In the genomic region with DNA sequence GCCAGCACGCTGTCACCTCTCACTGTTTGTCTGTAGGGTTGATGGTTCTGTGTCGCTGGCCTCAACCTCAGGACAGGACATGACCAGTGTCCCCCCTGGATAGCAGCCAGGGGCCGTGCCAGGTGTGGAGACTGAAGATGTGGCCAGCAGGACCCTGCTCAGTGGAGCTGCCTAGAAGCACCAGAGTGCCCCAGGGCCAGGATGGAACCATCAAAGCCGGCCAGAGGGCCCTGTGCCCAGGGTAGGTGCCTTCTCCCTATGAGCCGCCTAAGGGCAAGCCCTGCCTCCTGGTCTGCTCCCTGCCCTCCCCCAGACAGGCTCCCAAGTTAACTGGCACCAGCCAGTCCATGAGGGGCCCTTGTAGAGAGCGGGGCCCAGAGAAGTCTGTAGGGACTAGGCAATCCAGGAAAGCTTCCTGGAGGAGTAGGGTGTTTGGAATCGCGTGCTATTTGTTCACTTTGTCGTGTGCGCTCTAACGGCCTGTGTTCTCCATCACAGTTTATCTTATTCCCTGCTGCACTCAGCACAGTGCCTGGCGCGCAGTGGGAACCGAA, we compare ENCODE assay signal across 8 cellular contexts. TPM values are rescaled to one million over a fixed set of nuclear protein-coding genes. Genes with fewer than 3 reads are reported as not detected.
DNase-seq lines count a peak whose midpoint lies in the region; ATAC-seq and TF ChIP-seq lines count a peak whose summit lies in the region.

No MANE protein-coding gene starts in this region.

- peaks cover 28% of the 10 kb centered on the region for H3K36me3 ChIP-seq in BE2C
- peaks cover 28% of the 10 kb centered on the region for H3K36me3 ChIP-seq in HUES48 (ENCODE audit: control insufficient read depth, insufficient read depth, low read length)
- peaks cover 8 to 26% (median 10%) of the 10 kb centered on the region in 3 experiments for H3K36me3 ChIP-seq in naive thymus-derived CD4-positive, alpha-beta T cell (ENCODE audit: control insufficient read depth in 2 of 3, insufficient read depth in 3 of 3, low read length in 3 of 3)

- H3K9me3 Mint-ChIP-seq in naive thymus-derived CD4-positive, alpha-beta T cell = peaks cover 0 to 3% (median 0%) of the 10 kb centered on the region in 11 donors

- H3K4me1 ChIP-seq in BE2C (no peaks in the 10 kb centered on the region), HUES48 (ENCODE audit: control insufficient read depth, insufficient read depth, low read length) (peaks cover 18% of the 10 kb centered on the region)
- H3K4me1 ChIP-seq in naive thymus-derived CD4-positive, alpha-beta T cell (ENCODE audit: control insufficient read depth in 2 of 2, insufficient read depth in 2 of 2, low read length in 2 of 2) = peaks cover 21 to 36% of the 10 kb centered on the region in 2 donors

- H3K27ac Mint-ChIP-seq in naive thymus-derived CD4-positive, alpha-beta T cell = peak overlapping the region in 8 of 9 donors; percentile 44 to 95 (median 86)

- POLR2A ChIA-PET in naive thymus-derived CD4-positive, alpha-beta T cell (lab: Charles Lee) = interaction anchor here (0.6 to 3.4 kb wide), 4 partner anchors 12 to 32 kb away, joined by 3 to 38 read pairs (median 4); a partner anchor contains a TSS

- H3K9me3 ChIP-seq in BE2C = no peaks in the 10 kb centered on the region
- H3K9me3 ChIP-seq in HUES48 (ENCODE audit: control insufficient read depth, insufficient read depth, low read length) = no peaks in the 10 kb centered on the region
- no peaks in the 10 kb centered on the region for H3K9me3 ChIP-seq in naive thymus-derived CD4-positive, alpha-beta T cell (ENCODE audit: control insufficient read depth in 2 of 3, low read length in 3 of 3)

- no peak overlapping the region for H3K9ac ChIP-seq in HUES48 (ENCODE audit: low read depth, low read length)

- peak overlapping the region; percentile 86 for H3K4me3 ChIP-seq in BE2C (ENCODE audit: low read depth, low read length)
- H3K4me3 ChIP-seq in HUES48 (ENCODE audit: low read depth, low read length) = peak overlapping the region; percentile 87
- H3K4me3 ChIP-seq in naive thymus-derived CD4-positive, alpha-beta T cell (ENCODE audit: low read length) = peak overlapping the region; percentile 86

- no peak for TF ChIP-seq CTCF in BE2C (IDR thresholded peaks at IDR 0.05; ENCODE audit: low read depth, low read length)

- H3K4me3 Mint-ChIP-seq in naive thymus-derived CD4-positive, alpha-beta T cell = peak overlapping the region; percentile 75 to 97 (median 91)

- peaks cover 0 to 2% (median 0%) of the 10 kb centered on the region in 5 donors for H3K27me3 Mint-ChIP-seq in naive thymus-derived CD4-positive, alpha-beta T cell

- H3K4me1 Mint-ChIP-seq in naive thymus-derived CD4-positive, alpha-beta T cell = peaks cover 15 to 37% (median 23%) of the 10 kb centered on the region in 7 donors

- H3K27me3 ChIP-seq in BE2C = no peaks in the 10 kb centered on the region
- no peaks in the 10 kb centered on the region for H3K27me3 ChIP-seq in HUES48 (ENCODE audit: control insufficient read depth, insufficient read depth, low read length)
- H3K27me3 ChIP-seq in naive thymus-derived CD4-positive, alpha-beta T cell (ENCODE audit: control insufficient read depth in 2 of 2, insufficient read depth in 2 of 2, low read length in 2 of 2) = no peaks in the 10 kb centered on the region

- H3K36me3 Mint-ChIP-seq in naive thymus-derived CD4-positive, alpha-beta T cell = peaks cover 3 to 21% (median 8%) of the 10 kb centered on the region in 5 donors

- H3K27ac ChIP-seq in HUES48 (ENCODE audit: low read depth, low read length) (no peak overlapping the region), cingulate gyrus (ENCODE audit: low read depth, low read length) (peak overlapping the region; percentile 92)
- no peak overlapping the region for H3K27ac ChIP-seq in naive thymus-derived CD4-positive, alpha-beta T cell (ENCODE audit: low read depth, low read length)

- peak; percentile 16 for DNase-seq in BE2C
- no peak for DNase-seq in naive thymus-derived CD4-positive, alpha-beta T cell
- no peak for DNase-seq in activated CD4-positive, alpha-beta T cell treated with anti-CD3 and anti-CD28 coated beads, Interleukin-2, amount 50 U/mL, for 4 hours
- no peak for DNase-seq in NCI-H2081 treated with DMSO at 0.1 percent for 48 hours (lab: John Stamatoyannopoulos, UW)

- ATAC-seq in naive thymus-derived CD4-positive, alpha-beta T cell = peak; percentile 17
- ATAC-seq in GM18861 (IDR thresholded peaks at IDR 0.05; ENCODE audit: unreplicated experiment) (no peak), HG03139 (IDR thresholded peaks at IDR 0.05; ENCODE audit: unreplicated experiment) (no peak)

- CTCF ChIA-PET in naive thymus-derived CD4-positive, alpha-beta T cell (lab: Charles Lee) = interaction anchor here (0.7 kb wide), 1 partner anchor 182 kb away, joined by 3 read pairs; no protein-coding TSS in a partner anchor

- intact Hi-C loops in naive thymus-derived CD4-positive, alpha-beta T cell (cut with micrococcal nuclease) = loop anchor here (1.0 kb wide), 7 partner anchors 13 to 195 kb away; a partner anchor contains a TSS

RNA-seq across cellular contexts. Expression of a gene that starts 0.5 kb away (rescaled TPM):
- 781 TPM for polyA plus RNA-seq in BE2C (2012; ENCODE audit: insufficient read depth, insufficient read length, low read depth)
- 100 to 1,000 TPM in 1 of 5 experiments, 10 to 100 TPM in 4; 40.0 to 114 (median 71.1) TPM for total RNA-seq in naive thymus-derived CD4-positive, alpha-beta T cell
- polyA plus RNA-seq in naive thymus-derived CD4-positive, alpha-beta T cell = 100 to 1,000 TPM; 166 to 180 TPM

RNA-seq across cellular contexts. Expression of a gene that starts 4.3 kb away (rescaled TPM):
- not detected for polyA plus RNA-seq in BE2C (2012; ENCODE audit: insufficient read depth, insufficient read length, low read depth)
- not detected for total RNA-seq in naive thymus-derived CD4-positive, alpha-beta T cell
- polyA plus RNA-seq in naive thymus-derived CD4-positive, alpha-beta T cell = not detected

RNA-seq across cellular contexts. Expression of a gene that starts 5.8 kb away (rescaled TPM):
- 7,238 TPM for polyA plus RNA-seq in BE2C (2012; ENCODE audit: insufficient read depth, insufficient read length, low read depth)
- total RNA-seq in naive thymus-derived CD4-positive, alpha-beta T cell = 1,000 to 10,000 TPM; 2,562 to 3,376 (median 2,918) TPM
- polyA plus RNA-seq in naive thymus-derived CD4-positive, alpha-beta T cell = 1,000 to 10,000 TPM; 7,065 to 7,254 TPM

RNA-seq across cellular contexts. Expression of a gene that starts 7.9 kb away (rescaled TPM):
- not detected for polyA plus RNA-seq in BE2C (2012; ENCODE audit: insufficient read depth, insufficient read length, low read depth)
- total RNA-seq in naive thymus-derived CD4-positive, alpha-beta T cell = under 1 TPM in 1 of 5 experiments, not detected in 4; 0.51 TPM
- not detected for polyA plus RNA-seq in naive thymus-derived CD4-positive, alpha-beta T cell

RNA-seq across cellular contexts. Expression of a gene that starts 13.1 kb away (rescaled TPM):
- 123 TPM for polyA plus RNA-seq in BE2C (2012; ENCODE audit: insufficient read depth, insufficient read length, low read depth)
- total RNA-seq in naive thymus-derived CD4-positive, alpha-beta T cell = 10 to 100 TPM; 17.2 to 45.2 (median 27.6) TPM
- polyA plus RNA-seq in naive thymus-derived CD4-positive, alpha-beta T cell = 10 to 100 TPM; 59.4 to 89.8 TPM
